In the genomic region with DNA sequence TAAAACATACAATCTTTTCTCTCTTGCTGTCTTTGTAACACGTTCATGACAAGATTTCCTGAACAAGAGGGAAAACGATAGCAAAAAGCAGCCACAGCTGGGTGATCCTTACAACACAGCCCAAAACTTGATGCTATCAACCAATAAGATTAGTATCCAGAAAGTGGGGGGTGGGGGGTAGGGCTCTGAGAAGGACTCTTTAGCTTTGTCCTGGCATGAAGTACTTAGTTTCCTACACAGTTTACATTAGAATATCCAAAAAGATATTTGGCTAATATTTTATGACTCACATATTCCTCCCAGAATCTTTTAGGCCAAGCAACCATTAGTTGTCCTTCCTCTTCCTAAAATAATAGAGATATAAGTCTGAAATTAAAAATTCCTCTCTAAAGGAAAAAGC, we compare ENCODE assay signal across 15 cellular contexts.
"Had no signal": no experiment of that assay in that cellular context is flagged by ENCODE, and none has a peak within 500 bp of the region (broad histone marks: within the 10 kb centered on the region; RNA-seq: fewer than 3 reads in every experiment).

No MANE protein-coding gene starts in this region.

- H3K4me1 Mint-ChIP-seq: central memory CD8-positive, alpha-beta T cell; WTC11 had no signal

- DNase-seq: activated CD4-positive, alpha-beta T cell treated with anti-CD3 and anti-CD28 coated beads for 48 hours; activated CD8-positive, alpha-beta T cell treated with anti-CD3 and anti-CD28 coated beads, Interleukin-2, amount 10 ng/mL, durations not matched to agents 7 days and 5 days; activated naive CD4-positive, alpha-beta T cell treated with Interleukin-2 at 50 U/mL for 16 hours; body of pancreas; effector memory CD8-positive, alpha-beta T cell; glutamatergic neuron; pancreas; spleen; stimulated activated CD4-positive, alpha-beta T cell treated with anti-CD3 and anti-CD28 coated beads, Interleukin-2, amount 100 ng/mL, for 24 hours; stimulated activated naive CD4-positive, alpha-beta T cell; T-helper 17 cell; upper lobe of left lung had no signal

- H3K4me3 Mint-ChIP-seq: activated CD8-positive, alpha-beta T cell treated with anti-CD3 and anti-CD28 coated beads, Interleukin-2, amount 10 ng/mL, durations not matched to agents 7 days and 5 days; central memory CD8-positive, alpha-beta T cell; effector memory CD8-positive, alpha-beta T cell; T-helper 17 cell; WTC11 had no signal

- H3K27me3 ChIP-seq: body of pancreas, pancreas, spleen, suprapubic skin, upper lobe of left lung had no signal

- H3K4me1 ChIP-seq: body of pancreas had no signal

- H3K36me3 ChIP-seq: pancreas, spleen, suprapubic skin, upper lobe of left lung had no signal

- H3K27ac ChIP-seq: body of pancreas, pancreas, spleen, suprapubic skin, upper lobe of left lung had no signal

- H3K9me3 ChIP-seq: body of pancreas, pancreas, spleen, suprapubic skin, upper lobe of left lung had no signal

- H3K4me3 ChIP-seq: body of pancreas, pancreas, spleen, suprapubic skin, upper lobe of left lung had no signal

- H3K27ac Mint-ChIP-seq: activated CD8-positive, alpha-beta T cell treated with anti-CD3 and anti-CD28 coated beads, Interleukin-2, amount 10 ng/mL, durations not matched to agents 7 days and 5 days; effector memory CD8-positive, alpha-beta T cell; T-helper 17 cell; WTC11 had no signal

- H3K9me3 Mint-ChIP-seq: central memory CD8-positive, alpha-beta T cell; effector memory CD8-positive, alpha-beta T cell had no signal

- H3K36me3 Mint-ChIP-seq: WTC11 had no signal
